Comparison of ENCODE assay signal across 21 cellular contexts in genomic region chr11:57069942-57070341, GRCh38.
DNase-seq lines count a peak whose midpoint lies in the region; ATAC-seq, FAIRE-seq and TF ChIP-seq lines count a peak whose summit lies in the region.
"Had no signal": no experiment of that assay in that cellular context is flagged by ENCODE, and none has a peak within 500 bp of the region (broad histone marks: within the 10 kb centered on the region; RNA-seq: fewer than 3 reads in every experiment).

No MANE protein-coding gene starts in this region.

- no peak for TF ChIP-seq POLR2A in NB4 (IDR thresholded peaks at IDR 0.05; ENCODE audit: extremely low read depth, insufficient read length)

- no peak overlapping the region for H2AFZ ChIP-seq in SK-N-SH (ENCODE audit: low read depth)

- H3K27ac ChIP-seq in SK-N-SH (ENCODE audit: low read depth in 2 of 2, low read length in 1 of 2), result no peak overlapping the region
- H3K27ac ChIP-seq: Peyer's patch had no signal

- no peaks in the 10 kb centered on the region for H4K20me1 ChIP-seq in SK-N-SH (ENCODE audit: insufficient read depth)

- no peaks in the 10 kb centered on the region for H3K9me2 ChIP-seq in SK-N-SH

- peaks cover 12% of the 10 kb centered on the region for H3F3A ChIP-seq in SK-N-SH (replicated peaks; ENCODE audit: insufficient read depth)

- H3K4me3 ChIP-seq in AG10803 (ENCODE audit: low read length) (no peak overlapping the region), NB4 (ENCODE audit: low read depth, low read length) (no peak overlapping the region), bronchial epithelial cell (ENCODE audit: low read depth, low read length) (no peak overlapping the region), foreskin fibroblast (ENCODE audit: low read depth in 1 of 2, low read length in 2 of 2) (no peak overlapping the region), SK-N-SH (ENCODE audit: low read depth in 2 of 2, low read length in 1 of 2) (no peak overlapping the region)
- H3K4me3 ChIP-seq: Peyer's patch had no signal

- CTCF ChIA-PET in SK-N-SH (lab: Yijun Ruan, JAX), result no interaction called here

- TF ChIP-seq EP300 in SK-N-SH (IDR thresholded peaks at IDR 0.05; ENCODE audit: borderline replicate concordance in 1 of 2, low read depth in 1 of 2, low read length in 1 of 2), result no peak

- H3K36me3 ChIP-seq in bronchial epithelial cell (ENCODE audit: control insufficient read depth, insufficient read depth, low read length), result no peaks in the 10 kb centered on the region
- no peaks in the 10 kb centered on the region for H3K36me3 ChIP-seq in SK-N-SH (replicated peaks in 1 of 2; ENCODE audit: control insufficient read depth in 1 of 2, insufficient read depth in 2 of 2, low read length in 1 of 2)
- H3K36me3 ChIP-seq: Peyer's patch had no signal

- peaks cover 0 to 6% of the 10 kb centered on the region in 2 experiments; a peak in 2 of 4 replicates for H3K4me1 ChIP-seq in SK-N-SH (ENCODE audit: control insufficient read depth in 1 of 2, insufficient read depth in 2 of 2, low read depth in 1 of 2, low read length in 1 of 2)
- H3K4me1 ChIP-seq: Peyer's patch had no signal

- intact Hi-C loops in Right ventricle myocardium superior (cut with DNase I), result no loop called here

- no peaks in the 10 kb centered on the region for H3K79me2 ChIP-seq in SK-N-SH (ENCODE audit: insufficient read depth)

- H3K27me3 ChIP-seq in bronchial epithelial cell (ENCODE audit: control insufficient read depth, insufficient read depth, low read length), result no peaks in the 10 kb centered on the region
- H3K27me3 ChIP-seq in SK-N-SH (ENCODE audit: insufficient read depth), result no peaks in the 10 kb centered on the region
- H3K27me3 ChIP-seq: Peyer's patch had no signal

- no peak for TF ChIP-seq RAD21 in SK-N-SH (IDR thresholded peaks at IDR 0.05; ENCODE audit: low read length)

- DNase-seq in AG10803 (ENCODE audit: low read depth), result peak; percentile 61
- peak; percentile 30 for DNase-seq in NB4 (ENCODE audit: low read depth)
- peak; percentile 34 for DNase-seq in bronchial epithelial cell (ENCODE audit: low read depth)
- peak; percentile 28 to 65 for DNase-seq in foreskin fibroblast
- no peak for DNase-seq in Right ventricle myocardium superior
- DNase-seq in SK-N-SH, result no peak
- DNase-seq: ACHN; Calu3; CD4-positive, CD25-positive, alpha-beta regulatory T cell; DMS53; HFFc6; Karpas-422; MM.1S; NCI-H187 treated with DMSO at 0.1 percent for 48 hours; NCI-H446 treated with DMSO at 0.1 percent for 48 hours; NCI-H774; Peyer's patch; SHP77 had no signal

- no peak overlapping the region for H3K4me2 ChIP-seq in SK-N-SH

- TF ChIP-seq CTCF in AG10803 (conservative IDR thresholded peaks at IDR 0.05; ENCODE audit: low read length) (no peak), NB4 (IDR thresholded peaks at IDR 0.05; ENCODE audit: low read depth, low read length) (no peak), bronchial epithelial cell (IDR thresholded peaks at IDR 0.05; ENCODE audit: insufficient read depth, low read length, severe bottlenecking) (no peak), foreskin fibroblast (IDR thresholded peaks at IDR 0.05; ENCODE audit: low read depth, low read length) (no peak), SK-N-SH (IDR thresholded peaks at IDR 0.05) (no peak)

- FAIRE-seq in bronchial epithelial cell (lab: Jason Lieb, UNC), result no peak
- FAIRE-seq: H54 had no signal

- ATAC-seq in GM18519 (IDR thresholded peaks at IDR 0.05; ENCODE audit: low FRiP score, unreplicated experiment) (no peak), Right ventricle myocardium superior (ENCODE audit: poor library complexity) (no peak), HG03442 (IDR thresholded peaks at IDR 0.05; ENCODE audit: unreplicated experiment) (no peak)

- POLR2A ChIA-PET in SK-N-SH (lab: Yijun Ruan, JAX), result no interaction called here

- 92% methylated on average over 1 of the region's 1 CpG for WGBS in SK-N-SH (ENCODE audit: low lambda C conversion rate)

- no peak overlapping the region for H3K9ac ChIP-seq in SK-N-SH

- no peaks in the 10 kb centered on the region for H3K9me3 ChIP-seq in SK-N-SH
- H3K9me3 ChIP-seq: Peyer's patch had no signal

TF ChIP-seq in SK-N-SH, 30 proteins besides CTCF, POLR2A, EP300 and RAD21:
- no peak for TF ChIP-seq RFX5 (IDR thresholded peaks at IDR 0.05; ENCODE audit: low read length)
- no peak for TF ChIP-seq ELF1 (IDR thresholded peaks at IDR 0.05)
- TF ChIP-seq NFIC (IDR thresholded peaks at IDR 0.05; ENCODE audit: borderline replicate concordance), result no peak
- TF ChIP-seq SMC3 (IDR thresholded peaks at IDR 0.05; ENCODE audit: low read depth, low read length), result no peak

Comparison
In these comparisons a context has a peak if more than half of its experiments do, and no peak if none do; other contexts are left out.
1. DNase-seq: peak in AG10803 (single experiment), NB4 (single experiment), bronchial epithelial cell (single experiment) and foreskin fibroblast (2 of 2); none in Right ventricle myocardium superior (single experiment) and SK-N-SH (single experiment).